18 cellular contexts compared by ENCODE assay signal in the genomic region with DNA sequence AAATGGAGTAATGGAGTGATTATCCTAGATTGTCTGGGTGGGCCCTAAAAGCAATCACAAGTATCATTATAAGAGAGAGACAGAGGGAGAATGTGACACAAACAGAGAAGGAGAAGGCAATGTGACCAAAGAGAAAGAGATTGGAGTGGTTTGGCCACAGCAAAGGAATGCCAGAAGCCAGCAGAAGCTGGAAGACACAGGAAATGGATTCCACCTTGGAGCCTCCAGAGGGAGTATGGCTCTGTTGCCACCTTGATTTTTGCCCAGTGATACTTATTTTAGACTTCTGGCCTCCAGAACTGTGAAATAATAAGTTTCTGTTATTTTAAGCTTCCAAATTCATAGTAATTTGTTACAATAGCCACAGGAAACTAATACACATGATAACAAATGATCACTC. TPM values are rescaled to one million over a fixed set of nuclear protein-coding genes. Genes with fewer than 3 reads are reported as not detected.
DNase-seq lines count a peak whose midpoint lies in the region; ATAC-seq, FAIRE-seq and TF ChIP-seq lines count a peak whose summit lies in the region.
"Had no signal": no experiment of that assay in that cellular context is flagged by ENCODE, and none has a peak within 500 bp of the region (broad histone marks: within the 10 kb centered on the region; RNA-seq: fewer than 3 reads in every experiment).

No MANE protein-coding gene starts in this region.

- DNase-seq in EH (ENCODE audit: low read depth) (peak; percentile 9), HFFc6 (peak; percentile 2), endodermal cell (no peak), mesendoderm (peak; percentile 59), kidney (no peak), GM13977 (ENCODE audit: low spot score) (no peak), GOT3 (lab: John Stamatoyannopoulos, UW) (no peak)
- DNase-seq: ACHN; C1 segment of cervical spinal cord; Calu3; CD4-positive, alpha-beta T cell; DMS79; EL; GDM1; GM23248 had no signal

- H3K27me3 Mint-ChIP-seq in HFFc6 (ENCODE audit: insufficient read depth): peaks cover 3% of the 10 kb centered on the region; the same call in 1 of the 2 replicates
- no peaks in the 10 kb centered on the region for H3K27me3 Mint-ChIP-seq in endodermal cell (ENCODE audit: insufficient read depth)

- H2AK5ac ChIP-seq in mesendoderm (ENCODE audit: low read length): no peak overlapping the region

- H3K79me1 ChIP-seq in mesendoderm (ENCODE audit: low read length): no peaks in the 10 kb centered on the region

- H3K4me3 Mint-ChIP-seq in HFFc6: no peak overlapping the region
- H3K4me3 Mint-ChIP-seq in endodermal cell: no peak overlapping the region
- H3K4me3 Mint-ChIP-seq: CD4-positive, alpha-beta T cell had no signal

- H3K27ac ChIP-seq in endodermal cell (ENCODE audit: low read depth, low read length): no peak overlapping the region
- no peak overlapping the region for H3K27ac ChIP-seq in mesendoderm (ENCODE audit: low read depth, low read length)
- no peak overlapping the region for H3K27ac ChIP-seq in kidney (ENCODE audit: low read depth in 2 of 2, low read length in 2 of 2)
- H3K27ac ChIP-seq: GM23248 had no signal

- H3K79me2 ChIP-seq in mesendoderm (ENCODE audit: control insufficient read depth, insufficient read depth, low read length): no peaks in the 10 kb centered on the region

- FAIRE-seq in kidney (lab: Jason Lieb, UNC): no peak

- no peak overlapping the region for H3K23ac ChIP-seq in mesendoderm (ENCODE audit: low read length)

- H3K4ac ChIP-seq in mesendoderm (ENCODE audit: low read depth, low read length): no peak overlapping the region

- H3K27ac Mint-ChIP-seq in HFFc6 (no peak overlapping the region), endodermal cell (no peak overlapping the region)
- H3K27ac Mint-ChIP-seq: CD4-positive, alpha-beta T cell had no signal

- no peak overlapping the region for H3K4me2 ChIP-seq in mesendoderm (ENCODE audit: low read length)

- H4K8ac ChIP-seq in mesendoderm (ENCODE audit: low read depth, low read length): no peak overlapping the region

- no peak overlapping the region for H3K4me3 ChIP-seq in endodermal cell (ENCODE audit: low read length)
- H3K4me3 ChIP-seq in mesendoderm (ENCODE audit: low read length): no peak overlapping the region
- no peak overlapping the region for H3K4me3 ChIP-seq in kidney (ENCODE audit: low read length in 2 of 2)
- H3K4me3 ChIP-seq: GM23248, HAP-1 had no signal

- no peak overlapping the region for H3K9ac ChIP-seq in endodermal cell (ENCODE audit: extremely low read depth, low read length, poor library complexity, severe bottlenecking)
- H3K9ac ChIP-seq in mesendoderm (ENCODE audit: low read length): no peak overlapping the region
- H3K9ac ChIP-seq in kidney (ENCODE audit: low read length in 2 of 2): no peak overlapping the region
- H3K9ac ChIP-seq: GM23248 had no signal

- H3K4me1 Mint-ChIP-seq in HFFc6 (ENCODE audit: low read depth): no peaks in the 10 kb centered on the region
- peaks cover 3% of the 10 kb centered on the region for H3K4me1 Mint-ChIP-seq in endodermal cell

- H3K56ac ChIP-seq in mesendoderm (ENCODE audit: low read length): no peak overlapping the region

- H3K9me3 ChIP-seq in endodermal cell (ENCODE audit: control insufficient read depth, low read length): no peaks in the 10 kb centered on the region
- H3K9me3 ChIP-seq in kidney (ENCODE audit: control insufficient read depth in 1 of 2, low read length in 2 of 2): no peaks in the 10 kb centered on the region
- H3K9me3 ChIP-seq: HAP-1 had no signal

- H2BK15ac ChIP-seq in mesendoderm (replicated peaks; ENCODE audit: low read depth): no peak overlapping the region

- H2BK120ac ChIP-seq in mesendoderm (ENCODE audit: low read depth, low read length): no peak overlapping the region

- no peak overlapping the region for H4K5ac ChIP-seq in mesendoderm (ENCODE audit: low read length)

- H3K18ac ChIP-seq in mesendoderm (ENCODE audit: low read length): no peak overlapping the region

- H3K27me3 ChIP-seq in endodermal cell (ENCODE audit: control insufficient read depth, insufficient read depth, low read length, poor library complexity, severe bottlenecking) (no peaks in the 10 kb centered on the region), mesendoderm (ENCODE audit: insufficient read depth, low read length, poor library complexity) (no peaks in the 10 kb centered on the region)

- H3K36me3 Mint-ChIP-seq in HFFc6 (ENCODE audit: low read depth) (no peaks in the 10 kb centered on the region), endodermal cell (ENCODE audit: low read depth) (peaks cover 7% of the 10 kb centered on the region)

- H2BK5ac ChIP-seq in mesendoderm (ENCODE audit: low read length): no peak overlapping the region

- intact Hi-C loops in kidney (cut with DNase I): no loop called here

- H3K36me3 ChIP-seq in endodermal cell (ENCODE audit: control insufficient read depth, insufficient read depth, low read length) (peaks cover 11% of the 10 kb centered on the region), mesendoderm (ENCODE audit: control insufficient read depth, insufficient read depth, low read length) (no peaks in the 10 kb centered on the region), kidney (ENCODE audit: control insufficient read depth in 1 of 2, insufficient read depth in 2 of 2, low read length in 2 of 2) (no peaks in the 10 kb centered on the region)
- H3K36me3 ChIP-seq: HAP-1 had no signal

- no peaks in the 10 kb centered on the region for H3K9me3 Mint-ChIP-seq in HFFc6
- H3K9me3 Mint-ChIP-seq in endodermal cell: no peaks in the 10 kb centered on the region
- H3K9me3 Mint-ChIP-seq: CD4-positive, alpha-beta T cell had no signal

- ATAC-seq in GM21528 (IDR thresholded peaks at IDR 0.05; ENCODE audit: low FRiP score, unreplicated experiment): no peak

- no peaks in the 10 kb centered on the region for H3K4me1 ChIP-seq in endodermal cell (ENCODE audit: control insufficient read depth, insufficient read depth, low read length)
- no peaks in the 10 kb centered on the region for H3K4me1 ChIP-seq in mesendoderm (ENCODE audit: control insufficient read depth, low read depth, low read length)
- H3K4me1 ChIP-seq in kidney (ENCODE audit: control insufficient read depth in 1 of 2, insufficient read depth in 1 of 2, low read depth in 1 of 2, low read length in 2 of 2): no peaks in the 10 kb centered on the region
- H3K4me1 ChIP-seq: HAP-1 had no signal

- TF ChIP-seq CTCF in HFFc6 (IDR thresholded peaks at IDR 0.05) (no peak), endodermal cell (conservative IDR thresholded peaks at IDR 0.05) (peak; percentile 48), kidney (IDR thresholded peaks at IDR 0.05; ENCODE audit: borderline replicate concordance, extremely low read depth, insufficient read depth) (no peak), GM13977 (IDR thresholded peaks at IDR 0.05; ENCODE audit: extremely low read depth, insufficient read depth, missing control alignments) (no peak)

- in situ Hi-C loops in GM13977 (cut with MboI; ENCODE audit: low pct_unique_long_range_greater_than_20kb, low sequenced_read_pairs, unreplicated experiment): no loop called here

RNA-seq across cellular contexts. Expression of a gene that starts 2.9 kb away (rescaled TPM):
- total RNA-seq in HFFc6 (2021; fragmentation: NEBNext Ultra II Directional; extraction: Animal tissue kit (Norgen Biotek cat#: 25700)): not detected
- total RNA-seq in endodermal cell: 1 to 10 TPM; 1.8 to 9.6 TPM
- not detected for polyA plus RNA-seq in endodermal cell (2013, experiment 1 of 2)
- polyA plus RNA-seq in endodermal cell (2013, experiment 2 of 2): 0.50 TPM
- polyA plus RNA-seq in mesendoderm (2013, experiment 1 of 2): 0.13 TPM
- 0.08 TPM for polyA plus RNA-seq in mesendoderm (2013, experiment 2 of 2)
- total RNA-seq in kidney: not detected
- polyA plus RNA-seq in kidney (ENCODE audit: insufficient read depth, low read depth, low replicate concordance): not detected
- total RNA-seq: A172; Calu3; CD4-positive, alpha-beta T cell; GM23248 had no signal
- polyA plus RNA-seq: GM23248 had no signal

RNA-seq across cellular contexts. Expression of a gene that starts 36.8 kb away (rescaled TPM):
- total RNA-seq in HFFc6 (2021; fragmentation: NEBNext Ultra II Directional; extraction: Animal tissue kit (Norgen Biotek cat#: 25700)): not detected
- 1 to 10 TPM; 1.1 to 8.4 TPM for total RNA-seq in endodermal cell
- 0.21 TPM for polyA plus RNA-seq in endodermal cell (2013, experiment 1 of 2)
- polyA plus RNA-seq in endodermal cell (2013, experiment 2 of 2): not detected
- polyA plus RNA-seq in mesendoderm (2013, experiment 1 of 2): 0.07 TPM
- polyA plus RNA-seq in mesendoderm (2013, experiment 2 of 2): 0.04 TPM
- total RNA-seq in kidney: 0.25 TPM
- not detected for polyA plus RNA-seq in kidney (ENCODE audit: insufficient read depth, low read depth, low replicate concordance)
- total RNA-seq: A172; Calu3; CD4-positive, alpha-beta T cell; GM23248 had no signal
- polyA plus RNA-seq: GM23248 had no signal

Comparison
In these comparisons a context has a peak if more than half of its experiments do, and no peak if none do; other contexts are left out.
1. DNase-seq: peak in EH (single experiment), HFFc6 (single experiment) and mesendoderm (single experiment); none in endodermal cell (single experiment), kidney (single experiment), GM13977 (single experiment) and GOT3 (single experiment).